17 cellular contexts compared by ENCODE assay signal in genomic region chr3:119663885-119664284, GRCh38. TPM values are rescaled to one million over a fixed set of nuclear protein-coding genes. Genes with fewer than 3 reads are reported as not detected.
A peak's percentile ranks its signal among the peaks of the same experiment; 100 is the strongest.
DNase-seq lines count a peak whose midpoint lies in the region; ATAC-seq and TF ChIP-seq lines count a peak whose summit lies in the region.
"Had no signal": no experiment of that assay in that cellular context is flagged by ENCODE, and none has a peak within 500 bp of the region (broad histone marks: within the 10 kb centered on the region; RNA-seq: fewer than 3 reads in every experiment).

No MANE protein-coding gene starts in this region.

- peak overlapping the region in 4 of 8 donors; percentile 5 to 83 (median 58) for H3K27ac Mint-ChIP-seq in CD8-positive, alpha-beta memory T cell

- H3K4me3 Mint-ChIP-seq in CD8-positive, alpha-beta memory T cell = no peak overlapping the region
- H3K4me3 Mint-ChIP-seq: brain had no signal

- H3K27me3 ChIP-seq in SJSA1 (replicated peaks) (no peaks in the 10 kb centered on the region), gastrocnemius medialis (no peaks in the 10 kb centered on the region)
- H3K27me3 ChIP-seq in CD8-positive, alpha-beta memory T cell (ENCODE audit: insufficient read depth, low read length, poor library complexity, severe bottlenecking) = no peaks in the 10 kb centered on the region

- H3K9me3 Mint-ChIP-seq in CD8-positive, alpha-beta memory T cell = no peaks in the 10 kb centered on the region
- H3K9me3 Mint-ChIP-seq: brain had no signal

- peaks cover 0 to 1% of the 10 kb centered on the region in 2 donors for H3K27me3 Mint-ChIP-seq in CD8-positive, alpha-beta memory T cell
- H3K27me3 Mint-ChIP-seq: brain had no signal

- CTCF ChIA-PET in CD8-positive, alpha-beta memory T cell (lab: Charles Lee) = no interaction called here

- intact Hi-C loops in gastrocnemius medialis (cut with DNase I; ENCODE audit: low total_unique reads) = loop anchor here (10.0 kb wide), 1 partner anchor 729 kb away; no protein-coding TSS in a partner anchor

- H3K9me3 ChIP-seq in SJSA1 (replicated peaks) (no peaks in the 10 kb centered on the region), gastrocnemius medialis (no peaks in the 10 kb centered on the region)
- no peaks in the 10 kb centered on the region for H3K9me3 ChIP-seq in CD8-positive, alpha-beta memory T cell (ENCODE audit: low read length)

- TF ChIP-seq POLR2A in gastrocnemius medialis (IDR thresholded peaks at IDR 0.05) = no peak

- no peak overlapping the region for H3K4me3 ChIP-seq in SJSA1
- H3K4me3 ChIP-seq in foreskin fibroblast (ENCODE audit: low read depth in 1 of 2, low read length in 2 of 2) = no peak overlapping the region
- no peak overlapping the region for H3K4me3 ChIP-seq in gastrocnemius medialis
- H3K4me3 ChIP-seq in CD8-positive, alpha-beta memory T cell (ENCODE audit: low read length) = no peak overlapping the region

- H3K4me1 Mint-ChIP-seq in CD8-positive, alpha-beta memory T cell = peaks cover 0 to 2% (median 0%) of the 10 kb centered on the region in 3 donors

- TF ChIP-seq CTCF in foreskin fibroblast (IDR thresholded peaks at IDR 0.05; ENCODE audit: low read depth, low read length) (no peak), gastrocnemius medialis (IDR thresholded peaks at IDR 0.05 in 4 of 5, conservative IDR thresholded peaks at IDR 0.05 in 1 of 5) (no peak)

- DNase-seq in EH (ENCODE audit: low read depth) = peak; percentile 76
- DNase-seq in SJSA1 (ENCODE audit: low read depth in 1 of 2, low spot score in 2 of 2) = peak in 1 of 2 experiments; percentile 14
- peak; percentile 38 to 62 for DNase-seq in foreskin fibroblast
- DNase-seq in gastrocnemius medialis = no peak
- no peak for DNase-seq in CD8-positive, alpha-beta memory T cell
- no peak for DNase-seq in superior temporal gyrus (ENCODE audit: extremely low spot score)
- no peak for DNase-seq in ureter (ENCODE audit: low spot score)
- no peak for DNase-seq in stimulated activated CD4-positive, alpha-beta T cell treated with anti-CD3 and anti-CD28 coated beads, Interleukin-4, amount 100 ng/mL, for 4 hours
- DNase-seq: activated gamma-delta T cell treated with Interleukin-2 at 50 U/mL for 16 hours; effector CD4-positive, alpha-beta T cell; foreskin melanocyte; NCI-H1694; occipital lobe had no signal

- POLR2A ChIA-PET in CD8-positive, alpha-beta memory T cell (lab: Charles Lee) = no interaction called here

- in situ Hi-C loops in gastrocnemius medialis (cut with MboI; ENCODE audit: low sequenced_read_pairs in 4 of 4) = loop anchor here in 1 of 4 donors (10.0 kb wide), 1 partner anchor 89 kb away; the partner anchor contains the start of gene ADPRH

- H3K36me3 Mint-ChIP-seq in CD8-positive, alpha-beta memory T cell = peaks cover 0 to 27% (median 5%) of the 10 kb centered on the region in 3 donors
- H3K36me3 Mint-ChIP-seq: brain had no signal

- ATAC-seq in gastrocnemius medialis = no peak

- no peaks in the 10 kb centered on the region for H3K36me3 ChIP-seq in SJSA1
- peaks cover 0 to 11% of the 10 kb centered on the region in 2 donors for H3K36me3 ChIP-seq in gastrocnemius medialis
- H3K36me3 ChIP-seq in CD8-positive, alpha-beta memory T cell (ENCODE audit: insufficient read depth, low read length) = peaks cover 4% of the 10 kb centered on the region

- H3K27ac ChIP-seq in SJSA1 (peak overlapping the region; percentile 45), gastrocnemius medialis (peak overlapping the region; percentile 94 to 96 (median 95))
- no peak overlapping the region for H3K27ac ChIP-seq in CD8-positive, alpha-beta memory T cell (ENCODE audit: low read depth, low read length)
- H3K27ac ChIP-seq: VCaP had no signal

- H3K4me1 ChIP-seq in SJSA1 (replicated peaks) (peaks cover 20% of the 10 kb centered on the region), gastrocnemius medialis (peaks cover 45 to 58% of the 10 kb centered on the region in 2 donors)
- no peaks in the 10 kb centered on the region for H3K4me1 ChIP-seq in CD8-positive, alpha-beta memory T cell (ENCODE audit: insufficient read depth, low read length)

RNA-seq across cellular contexts. Expression of gene POPDC2, which starts 3.5 kb away (rescaled TPM):
- total RNA-seq in SJSA1 (2014; rRNA removed; shearing (Covaris generic)) = 0.97 TPM in 1 of 2 replicates, not detected in the other
- total RNA-seq in gastrocnemius medialis (10 to 100 TPM in 3 of 4 donors, 1 to 10 TPM in 1; 7.8 to 38.9 (median 30.3) TPM), ureter (13.9 TPM)
- total RNA-seq in CD8-positive, alpha-beta memory T cell = 1 to 10 TPM; 2.2 to 3.2 TPM
- 2.0 TPM for polyA plus RNA-seq in CD8-positive, alpha-beta memory T cell
- total RNA-seq: NCI-H460 had no signal

RNA-seq across cellular contexts. Expression of gene COX17, which starts 13.3 kb away (rescaled TPM):
- 36.0 and 73.6 TPM in 2 replicates for total RNA-seq in SJSA1 (2014; rRNA removed; shearing (Covaris generic))
- total RNA-seq in gastrocnemius medialis (100 to 1,000 TPM in 1 of 4 donors, 10 to 100 TPM in 3; 63.4 to 146 (median 87.5) TPM), ureter (29.7 TPM)
- 100 to 1,000 TPM; 105 to 108 TPM for total RNA-seq in CD8-positive, alpha-beta memory T cell
- polyA plus RNA-seq in CD8-positive, alpha-beta memory T cell = 82.4 TPM

RNA-seq across cellular contexts. Expression of gene CFAP91, which starts 38.9 kb away (rescaled TPM):
- 0.18 and 0.34 TPM in 2 replicates for total RNA-seq in SJSA1 (2014; rRNA removed; shearing (Covaris generic))
- total RNA-seq in gastrocnemius medialis = under 1 TPM in 3 of 4 donors, not detected in 1; 0.11 to 0.36 (median 0.20) TPM
- total RNA-seq in CD8-positive, alpha-beta memory T cell = under 1 TPM; 0.64 to 0.77 TPM
- polyA plus RNA-seq in CD8-positive, alpha-beta memory T cell = 0.45 TPM
- total RNA-seq in ureter = 5.8 TPM
- total RNA-seq: HT-29, NCI-H460 had no signal

Comparison
In these comparisons a context has a peak if more than half of its experiments do, and no peak if none do; other contexts are left out.
1. DNase-seq: peak in EH (single experiment) and foreskin fibroblast (2 of 2); none in gastrocnemius medialis (0 of 2), CD8-positive, alpha-beta memory T cell (0 of 5), superior temporal gyrus (single experiment), ureter (single experiment) and stimulated activated CD4-positive, alpha-beta T cell treated with anti-CD3 and anti-CD28 coated beads, Interleukin-4, amount 100 ng/mL, for 4 hours (0 of 2).